ENCODE assay signal across 16 cellular contexts in the genomic region with DNA sequence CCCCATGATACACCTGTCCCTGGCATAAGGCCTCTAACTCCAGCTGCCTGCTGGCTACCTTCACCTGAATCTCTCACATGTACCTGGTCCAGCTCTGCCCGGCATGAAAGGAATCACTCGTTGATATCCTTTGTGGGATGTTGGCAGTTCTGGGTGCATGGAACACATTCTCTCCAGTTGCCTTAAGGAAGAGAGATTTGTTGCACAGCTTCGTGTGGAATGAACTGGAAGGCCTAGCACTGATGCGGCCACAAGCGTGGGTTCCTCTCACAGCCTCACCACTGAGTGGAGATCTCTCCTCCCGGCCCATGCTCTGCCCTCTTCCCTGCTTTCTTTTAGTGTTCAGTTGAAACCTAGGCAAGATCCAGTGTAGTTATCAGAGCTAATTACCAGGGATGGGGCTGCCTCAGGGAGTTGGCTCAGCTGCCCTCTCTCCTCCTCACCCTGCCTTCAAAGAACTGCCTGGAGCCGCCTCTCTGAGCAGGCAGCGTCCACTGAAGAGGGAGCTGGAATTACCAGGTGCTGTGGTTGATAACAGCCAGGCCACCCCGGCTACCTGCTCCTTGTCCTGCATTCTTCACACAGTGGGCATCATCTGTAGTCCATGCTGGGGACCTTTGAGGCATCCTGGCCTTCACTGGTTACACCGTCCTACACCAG.
DNase-seq lines count a peak whose midpoint lies in the region; ATAC-seq, FAIRE-seq and TF ChIP-seq lines count a peak whose summit lies in the region.
"Had no signal": no experiment of that assay in that cellular context is flagged by ENCODE, and none has a peak within 500 bp of the region (broad histone marks: within the 10 kb centered on the region; RNA-seq: fewer than 3 reads in every experiment).

No MANE protein-coding gene starts in this region.

- TF ChIP-seq CTCF in cardiac muscle cell (IDR thresholded peaks at IDR 0.05; ENCODE audit: low read depth, low read length) (no peak), bronchial epithelial cell (IDR thresholded peaks at IDR 0.05; ENCODE audit: insufficient read depth, low read length, severe bottlenecking) (no peak), upper lobe of right lung (IDR thresholded peaks at IDR 0.05) (no peak), GM13977 (IDR thresholded peaks at IDR 0.05; ENCODE audit: extremely low read depth, insufficient read depth, missing control alignments) (no peak)

- H3K36me3 ChIP-seq in cardiac muscle cell (no peaks in the 10 kb centered on the region), bronchial epithelial cell (ENCODE audit: control insufficient read depth, insufficient read depth, low read length) (no peaks in the 10 kb centered on the region), upper lobe of right lung (no peaks in the 10 kb centered on the region)

- peak; percentile 81 for FAIRE-seq in bronchial epithelial cell (lab: Jason Lieb, UNC)
- FAIRE-seq: K562 had no signal

- no peak for ATAC-seq in Right ventricle myocardium superior (ENCODE audit: poor library complexity)
- ATAC-seq in upper lobe of right lung: peak; percentile 23
- ATAC-seq in HG02981 (IDR thresholded peaks at IDR 0.05; ENCODE audit: unreplicated experiment): no peak
- ATAC-seq: K562 had no signal

- H3K4me3 ChIP-seq in cardiac muscle cell (no peak overlapping the region), bronchial epithelial cell (ENCODE audit: low read depth, low read length) (no peak overlapping the region), upper lobe of right lung (no peak overlapping the region)
- H3K4me3 ChIP-seq: GM23248, K562, SK-N-MC had no signal

- H3K4me1 ChIP-seq in cardiac muscle cell (ENCODE audit: low read depth): peaks cover 7% of the 10 kb centered on the region
- H3K4me1 ChIP-seq in upper lobe of right lung: no peaks in the 10 kb centered on the region

- intact Hi-C loops in Right ventricle myocardium superior (cut with DNase I) (no loop called here), upper lobe of right lung (cut with DNase I) (no loop called here)

- H3K27ac ChIP-seq in cardiac muscle cell (peak overlapping the region; percentile 58), upper lobe of right lung (no peak overlapping the region)
- H3K27ac ChIP-seq: GM23248, RWPE1, SK-N-MC had no signal

- DNase-seq in cardiac muscle cell (ENCODE audit: low read depth in 1 of 2, low spot score in 1 of 2): peak in 1 of 2 donors; percentile 34
- no peak for DNase-seq in Right ventricle myocardium superior
- no peak for DNase-seq in bronchial epithelial cell (ENCODE audit: low read depth)
- DNase-seq in mesenteric fat pad (ENCODE audit: low spot score): peak; percentile 53
- DNase-seq in upper lobe of right lung: no peak
- DNase-seq in GM13977 (ENCODE audit: low spot score): no peak
- DNase-seq in stimulated activated CD4-positive, alpha-beta T cell treated with anti-CD3 and anti-CD28 coated beads, Interleukin-4, amount 100 ng/mL, for 4 hours: no peak
- DNase-seq: ACHN; CD4-positive, CD25-positive, alpha-beta regulatory T cell; GM23248; NCI-H1694; NCI-H524 had no signal

- in situ Hi-C loops in GM13977 (cut with MboI; ENCODE audit: low pct_unique_long_range_greater_than_20kb, low sequenced_read_pairs, unreplicated experiment): no loop called here

- H3K9me3 ChIP-seq in cardiac muscle cell (ENCODE audit: low read depth) (no peaks in the 10 kb centered on the region), upper lobe of right lung (no peaks in the 10 kb centered on the region)

- H3K27me3 ChIP-seq in cardiac muscle cell: no peaks in the 10 kb centered on the region
- H3K27me3 ChIP-seq in bronchial epithelial cell (ENCODE audit: control insufficient read depth, insufficient read depth, low read length): no peaks in the 10 kb centered on the region
- no peaks in the 10 kb centered on the region for H3K27me3 ChIP-seq in upper lobe of right lung
